Comparison of ENCODE assay signal across 16 cellular contexts in the genomic region with DNA sequence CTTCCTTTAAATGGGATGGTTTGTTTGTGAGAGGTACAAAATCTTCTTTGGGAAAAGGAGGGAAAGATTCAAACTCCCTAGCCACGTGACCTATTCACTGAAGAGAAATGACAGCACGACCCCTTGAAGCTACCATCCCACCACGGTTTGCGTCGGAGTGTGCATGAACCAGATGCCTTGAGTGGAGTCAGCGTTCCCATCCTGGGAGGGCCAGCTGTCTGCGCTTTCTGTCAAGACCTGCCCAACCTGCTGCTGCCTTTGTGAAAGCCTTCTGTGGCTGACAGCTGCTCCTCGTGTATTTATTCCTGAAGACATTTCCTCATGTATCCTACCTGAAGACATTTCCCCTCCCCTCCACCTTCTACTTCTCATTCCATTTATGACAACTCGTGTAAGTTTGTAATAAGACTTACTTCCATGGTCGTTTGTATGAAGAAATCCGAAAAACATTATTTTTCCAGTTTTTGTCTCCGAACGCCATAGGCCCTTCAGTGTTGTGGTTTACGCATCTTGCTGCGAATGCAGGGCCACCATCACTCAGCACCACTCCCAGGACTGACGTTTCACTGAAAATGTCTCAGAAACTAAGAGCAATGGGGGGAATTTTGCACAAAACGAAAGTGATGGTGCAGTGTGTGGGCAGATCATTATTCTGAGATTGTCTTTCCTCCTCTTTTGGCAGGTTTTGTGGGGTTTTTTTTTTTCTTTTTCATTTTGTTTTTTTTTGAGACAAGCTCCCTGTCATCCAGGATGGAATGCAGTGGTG. TPM values are rescaled to one million over a fixed set of nuclear protein-coding genes. Genes with fewer than 3 reads are reported as not detected.
DNase-seq lines count a peak whose midpoint lies in the region; ATAC-seq and TF ChIP-seq lines count a peak whose summit lies in the region.
"Had no signal": no experiment of that assay in that cellular context is flagged by ENCODE, and none has a peak within 500 bp of the region (broad histone marks: within the 10 kb centered on the region; RNA-seq: fewer than 3 reads in every experiment).

No MANE protein-coding gene starts in this region.

- DNase-seq in DMS 273 (lab: John Stamatoyannopoulos, UW; ENCODE audit: unreplicated experiment) = peak; percentile 90
- peak; percentile 42 for DNase-seq in GM10266 (ENCODE audit: extremely low spot score)
- DNase-seq in NCI-H524 treated with DMSO at 0.1 percent for 48 hours (lab: John Stamatoyannopoulos, UW) = peak; percentile 90
- DNase-seq in testis = no peak
- no peak for DNase-seq in T-helper 2 cell treated with Interferon-gamma antibody and Interleukin-4, amounts not matched to agents 5 μg/mL and 100 μg/mL, for 36 hours (ENCODE audit: low spot score)
- no peak for DNase-seq in stimulated activated naive CD8-positive, alpha-beta T cell treated with anti-CD3 and anti-CD28 coated beads, Interleukin-15, Interleukin-2, amounts not matched to agents 100 U/mL and 50 U/mL, for 24 hours
- DNase-seq: heart left ventricle, mucosa of descending colon, occipital lobe, SHP77, stomach had no signal

- WGBS in testis, 2 donors = 69 to 74% methylated on average over 17 of the region's 17 CpGs

- H3K9me3 Mint-ChIP-seq in T-helper 2 cell treated with Interferon-gamma antibody and Interleukin-4, amounts not matched to agents 5 μg/mL and 100 μg/mL, for 36 hours = no peaks in the 10 kb centered on the region

- H3K4me3 ChIP-seq in testis = no peak overlapping the region
- H3K4me3 ChIP-seq: breast epithelium, heart left ventricle, mucosa of descending colon, stomach, vagina had no signal

- no peak for TF ChIP-seq CTCF in GM10266 (IDR thresholded peaks at IDR 0.05; ENCODE audit: control insufficient read depth, insufficient read depth, low read depth, missing control alignments)
- no peak for TF ChIP-seq CTCF in testis (IDR thresholded peaks at IDR 0.05)

- H3K4me1 ChIP-seq in testis = no peaks in the 10 kb centered on the region
- H3K4me1 ChIP-seq: breast epithelium, heart left ventricle, stomach, vagina had no signal

- H3K4me1 Mint-ChIP-seq in T-helper 2 cell treated with Interferon-gamma antibody and Interleukin-4, amounts not matched to agents 5 μg/mL and 100 μg/mL, for 36 hours (ENCODE audit: low read depth) = peaks cover 2% of the 10 kb centered on the region

- peak; percentile 77 for ATAC-seq in GM21723 (IDR thresholded peaks at IDR 0.05; ENCODE audit: unreplicated experiment)
- no peak for ATAC-seq in stimulated activated naive CD8-positive, alpha-beta T cell treated with anti-CD3 and anti-CD28 coated beads, Interleukin-15, Interleukin-2, amounts not matched to agents 100 U/mL and 50 U/mL, for 24 hours
- ATAC-seq: esophagus mucosa, heart left ventricle, mucosa of descending colon had no signal

- TF ChIP-seq POLR2A in testis (IDR thresholded peaks at IDR 0.05) = no peak

- no peak overlapping the region for H3K27ac ChIP-seq in testis
- H3K27ac ChIP-seq: breast epithelium, heart left ventricle, stomach, vagina had no signal

- no peak overlapping the region for H3K4me3 Mint-ChIP-seq in T-helper 2 cell treated with Interferon-gamma antibody and Interleukin-4, amounts not matched to agents 5 μg/mL and 100 μg/mL, for 36 hours
- H3K4me3 Mint-ChIP-seq: activated naive CD8-positive, alpha-beta T cell had no signal

- H3K27me3 ChIP-seq in testis = no peaks in the 10 kb centered on the region
- H3K27me3 ChIP-seq: breast epithelium, heart left ventricle, stomach, vagina had no signal

- no peaks in the 10 kb centered on the region for H3K36me3 ChIP-seq in testis (ENCODE audit: low read depth, missing control alignments)
- H3K36me3 ChIP-seq: breast epithelium, heart left ventricle, stomach, vagina had no signal

- no peaks in the 10 kb centered on the region for H3K9me3 ChIP-seq in testis
- H3K9me3 ChIP-seq: breast epithelium, heart left ventricle, mucosa of descending colon, stomach, vagina had no signal

- H3K36me3 Mint-ChIP-seq in T-helper 2 cell treated with Interferon-gamma antibody and Interleukin-4, amounts not matched to agents 5 μg/mL and 100 μg/mL, for 36 hours (ENCODE audit: low read depth) = no peaks in the 10 kb centered on the region

- intact Hi-C loops in testis (cut with DNase I; ENCODE audit: low total_unique reads) = no loop called here

- no peaks in the 10 kb centered on the region for H3K27me3 Mint-ChIP-seq in T-helper 2 cell treated with Interferon-gamma antibody and Interleukin-4, amounts not matched to agents 5 μg/mL and 100 μg/mL, for 36 hours (ENCODE audit: low read depth)
- H3K27me3 Mint-ChIP-seq: activated naive CD8-positive, alpha-beta T cell had no signal

- no peak overlapping the region for H3K27ac Mint-ChIP-seq in T-helper 2 cell treated with Interferon-gamma antibody and Interleukin-4, amounts not matched to agents 5 μg/mL and 100 μg/mL, for 36 hours
- H3K27ac Mint-ChIP-seq: activated naive CD8-positive, alpha-beta T cell had no signal

RNA-seq across cellular contexts. Expression of a gene that starts 18.9 kb away (rescaled TPM):
- 10 to 100 TPM; 10.5 to 12.8 TPM for total RNA-seq in testis
- 1.9 TPM for polyA plus RNA-seq in testis (ENCODE audit: insufficient read depth, low read depth, low replicate concordance)

Comparison
In these comparisons a context has a peak if more than half of its experiments do, and no peak if none do; other contexts are left out.
1. DNase-seq: peak in DMS 273 (single experiment), GM10266 (single experiment) and NCI-H524 treated with DMSO at 0.1 percent for 48 hours (single experiment); none in testis (single experiment), T-helper 2 cell treated with Interferon-gamma antibody and Interleukin-4, amounts not matched to agents 5 μg/mL and 100 μg/mL, for 36 hours (single experiment) and stimulated activated naive CD8-positive, alpha-beta T cell treated with anti-CD3 and anti-CD28 coated beads, Interleukin-15, Interleukin-2, amounts not matched to agents 100 U/mL and 50 U/mL, for 24 hours (single experiment).